Comparison of ENCODE assay signal across 15 cellular contexts in genomic region chr7:128835790-128836641, GRCh38. TPM values are rescaled to one million over a fixed set of nuclear protein-coding genes. Genes with fewer than 3 reads are reported as not detected.
DNase-seq lines count a peak whose midpoint lies in the region; ATAC-seq and TF ChIP-seq lines count a peak whose summit lies in the region.
"Had no signal": no experiment of that assay in that cellular context is flagged by ENCODE, and none has a peak within 500 bp of the region (broad histone marks: within the 10 kb centered on the region; RNA-seq: fewer than 3 reads in every experiment).

No MANE protein-coding gene starts in this region.

- intact Hi-C loops in IMR-90 (cut with micrococcal nuclease): no loop called here
- intact Hi-C loops in esophagus squamous epithelium (cut with DNase I): no loop called here

- H3K36me3 ChIP-seq in IMR-90 (ENCODE audit: control insufficient read depth, insufficient read depth, low read length): peaks cover 61% of the 10 kb centered on the region
- H3K36me3 ChIP-seq in esophagus squamous epithelium: peaks cover 0 to 34% (median 0%) of the 10 kb centered on the region in 3 donors
- peaks cover 37 to 59% of the 10 kb centered on the region in 2 donors for H3K36me3 ChIP-seq in muscle layer of duodenum (ENCODE audit: control insufficient read depth in 1 of 2, insufficient read depth in 2 of 2, low read length in 2 of 2)

- no peak overlapping the region for H2BK20ac ChIP-seq in IMR-90 (ENCODE audit: low read depth, low read length)

- no peak overlapping the region for H3K4ac ChIP-seq in IMR-90 (ENCODE audit: low read depth, low read length)

- TF ChIP-seq CTCF in IMR-90 (conservative IDR thresholded peaks at IDR 0.05; ENCODE audit: low read depth, low read length): no peak
- TF ChIP-seq CTCF in esophagus squamous epithelium (IDR thresholded peaks at IDR 0.05): no peak

- H3K9me3 Mint-ChIP-seq in activated T-helper 17 cell treated with anti-CD3 and anti-CD28 coated beads, Interleukin-2, amount 50 U/mL, for 72 hours: no peaks in the 10 kb centered on the region
- H3K9me3 Mint-ChIP-seq: central memory CD8-positive, alpha-beta T cell; stimulated activated naive CD8-positive, alpha-beta T cell treated with anti-CD3 and anti-CD28 coated beads, Interleukin-15, Interleukin-2, amounts not matched to agents 100 ng/mL and 50 ng/mL, for 24 hours had no signal

- CTCF ChIA-PET in IMR-90 (lab: Yijun Ruan, JAX): no interaction called here

- peaks cover 100% of the 10 kb centered on the region for H4K20me1 ChIP-seq in IMR-90 (ENCODE audit: insufficient read depth, low read length)

- TF ChIP-seq RAD21 in IMR-90 (IDR thresholded peaks at IDR 0.05; ENCODE audit: low read length): no peak

- H2BK15ac ChIP-seq in IMR-90 (ENCODE audit: low read depth, low read length): no peak overlapping the region

- H3K9ac ChIP-seq in IMR-90 (ENCODE audit: low read depth, low read length): no peak overlapping the region; the same call in 1 of the 2 replicates

- no peak for TF ChIP-seq POLR2A in IMR-90 (IDR thresholded peaks at IDR 0.05; ENCODE audit: low read depth, low read length)
- TF ChIP-seq POLR2A in esophagus squamous epithelium (IDR thresholded peaks at IDR 0.05): no peak
- TF ChIP-seq POLR2A in GM18505 (IDR thresholded peaks at IDR 0.05; ENCODE audit: borderline replicate concordance, extremely low read depth, insufficient read depth, insufficient read length): no peak

- BruUV-seq in IMR-90 (replicated peaks; lab: Mats Ljungman, UMichigan): no TSS peak

- peak overlapping the region; percentile 12; the same call in 1 of the 2 replicates for H3K23ac ChIP-seq in IMR-90 (ENCODE audit: low read depth, low read length)

- H3K9me3 ChIP-seq in IMR-90 (ENCODE audit: control insufficient read depth, insufficient read depth, low read length) (no peaks in the 10 kb centered on the region), esophagus squamous epithelium (no peaks in the 10 kb centered on the region), muscle layer of duodenum (ENCODE audit: control insufficient read depth in 1 of 2, low read length in 2 of 2) (no peaks in the 10 kb centered on the region)

- ATAC-seq in IMR-90 (ENCODE audit: low read depth) (peak; percentile 16), GM21526 (IDR thresholded peaks at IDR 0.05; ENCODE audit: low FRiP score, unreplicated experiment) (no peak), GM18505 (IDR thresholded peaks at IDR 0.05; ENCODE audit: unreplicated experiment) (no peak)
- ATAC-seq in activated T-helper 17 cell treated with anti-CD3 and anti-CD28 coated beads, Interleukin-2, amount 50 U/mL, for 72 hours (replicated peaks): no peak
- ATAC-seq: activated CD4-positive, alpha-beta T cell treated with anti-CD3 and anti-CD28 coated beads for 36 hours; esophagus mucosa had no signal

- no peaks in the 10 kb centered on the region for H3K36me3 Mint-ChIP-seq in activated T-helper 17 cell treated with anti-CD3 and anti-CD28 coated beads, Interleukin-2, amount 50 U/mL, for 72 hours (ENCODE audit: low read depth)

- H3K4me2 ChIP-seq in IMR-90 (ENCODE audit: low read depth, low read length): no peak overlapping the region

- H3K27me3 ChIP-seq in IMR-90 (ENCODE audit: control insufficient read depth, insufficient read depth, low read length): no peaks in the 10 kb centered on the region
- peaks cover 0 to 29% (median 0%) of the 10 kb centered on the region in 4 donors for H3K27me3 ChIP-seq in esophagus squamous epithelium
- H3K27me3 ChIP-seq in muscle layer of duodenum (ENCODE audit: low read depth, low read length): no peaks in the 10 kb centered on the region

- POLR2A ChIA-PET in IMR-90 (lab: Charles Lee; ENCODE audit: unreplicated experiment): no interaction called here

- H3K14ac ChIP-seq in IMR-90 (replicated peaks; ENCODE audit: low read depth, low read length): no peak overlapping the region

- H4K8ac ChIP-seq in IMR-90 (ENCODE audit: low read depth in 2 of 2, low read length in 2 of 2): no peak overlapping the region

- H3K9me1 ChIP-seq in IMR-90 (ENCODE audit: insufficient read depth, low read length): no peaks in the 10 kb centered on the region; the same call in 1 of the 2 replicates

- H3K79me1 ChIP-seq in IMR-90 (ENCODE audit: low read depth in 1 of 2, low read length in 2 of 2): peaks cover 19 to 78% of the 10 kb centered on the region in 2 experiments

- H3K4me3 ChIP-seq in IMR-90 (ENCODE audit: insufficient read depth, low read depth, low read length) (no peak overlapping the region), esophagus squamous epithelium (no peak overlapping the region), muscle layer of duodenum (ENCODE audit: low read depth in 1 of 2, low read length in 2 of 2) (peak overlapping the region in 1 of 2 donors; percentile 37)

- H2AK9ac ChIP-seq in IMR-90 (replicated peaks; ENCODE audit: low read depth, low read length, poor library complexity): peak overlapping the region; percentile 33

- H2BK120ac ChIP-seq in IMR-90 (ENCODE audit: low read depth, low read length): no peak overlapping the region

- WGBS in IMR-90 (ENCODE audit: extremely low coverage in 2 of 2, insufficient read length in 1 of 2), 2 experiments: 20% methylated on average over 1 of the region's 14 CpGs; no CpG with 5 or more reads in 1 of the 2 experiments
- 77% methylated on average over 4 to 6 of the region's 14 CpGs for WGBS in esophagus squamous epithelium, 2 donors

- H3K27me3 Mint-ChIP-seq in activated T-helper 17 cell treated with anti-CD3 and anti-CD28 coated beads, Interleukin-2, amount 50 U/mL, for 72 hours: no peaks in the 10 kb centered on the region

- no peak overlapping the region for H2AFZ ChIP-seq in IMR-90 (replicated peaks; ENCODE audit: low read length, poor library complexity)

- no peak overlapping the region for H4K91ac ChIP-seq in IMR-90 (ENCODE audit: insufficient read depth, low read depth, low read length)

- dilution Hi-C loops in IMR-90 (cut with HindIII; ENCODE audit: low sequenced_read_pairs, unreplicated experiment): no loop called here

- peak overlapping the region; percentile 46 for H2BK5ac ChIP-seq in IMR-90 (ENCODE audit: low read depth, low read length, poor library complexity, severe bottlenecking)

- in situ Hi-C loops in IMR-90 (cut with MboI; ENCODE audit: low sequenced_read_pairs): no loop called here

- DNase-seq in IMR-90 (peak; percentile 66), esophagus squamous epithelium (lab: John Stamatoyannopoulos, UW) (no peak), NCI-H510A (lab: John Stamatoyannopoulos, UW) (no peak)
- DNase-seq: activated CD4-positive, alpha-beta T cell treated with anti-CD3 and anti-CD28 coated beads for 36 hours; Calu3; NCI-H187 treated with DMSO at 0.1 percent for 48 hours; stimulated activated CD4-positive, alpha-beta T cell treated with anti-CD3 and anti-CD28 coated beads, Interleukin-2, amount 100 ng/mL, for 48 hours had no signal

- no peak overlapping the region for H2AK5ac ChIP-seq in IMR-90 (ENCODE audit: low read depth, low read length)

- no peaks in the 10 kb centered on the region for H3K4me1 Mint-ChIP-seq in activated T-helper 17 cell treated with anti-CD3 and anti-CD28 coated beads, Interleukin-2, amount 50 U/mL, for 72 hours
- H3K4me1 Mint-ChIP-seq: central memory CD8-positive, alpha-beta T cell had no signal

- no peak overlapping the region for H3K56ac ChIP-seq in IMR-90 (ENCODE audit: extremely low read depth, insufficient read depth, low read length)

- H3K27ac Mint-ChIP-seq in activated T-helper 17 cell treated with anti-CD3 and anti-CD28 coated beads, Interleukin-2, amount 50 U/mL, for 72 hours: no peak overlapping the region
- H3K27ac Mint-ChIP-seq: activated CD4-positive, alpha-beta T cell treated with anti-CD3 and anti-CD28 coated beads for 36 hours; stimulated activated naive CD8-positive, alpha-beta T cell treated with anti-CD3 and anti-CD28 coated beads, Interleukin-15, Interleukin-2, amounts not matched to agents 100 ng/mL and 50 ng/mL, for 24 hours had no signal

- H4K5ac ChIP-seq in IMR-90 (ENCODE audit: low read depth, low read length): no peak overlapping the region

- H3K18ac ChIP-seq in IMR-90 (ENCODE audit: low read depth, low read length): peak overlapping the region; percentile 10; the same call in 1 of the 2 replicates

- H3K4me1 ChIP-seq in IMR-90 (ENCODE audit: control insufficient read depth, insufficient read depth, low read length) (peaks cover 21% of the 10 kb centered on the region), esophagus squamous epithelium (peaks cover 8 to 61% (median 26%) of the 10 kb centered on the region in 3 donors), muscle layer of duodenum (ENCODE audit: control insufficient read depth in 1 of 2, insufficient read depth in 2 of 2, low read length in 2 of 2) (peaks cover 0 to 32% of the 10 kb centered on the region in 2 donors)

- H3K4me3 Mint-ChIP-seq in activated T-helper 17 cell treated with anti-CD3 and anti-CD28 coated beads, Interleukin-2, amount 50 U/mL, for 72 hours: no peak overlapping the region
- H3K4me3 Mint-ChIP-seq: activated CD4-positive, alpha-beta T cell treated with anti-CD3 and anti-CD28 coated beads for 36 hours; central memory CD8-positive, alpha-beta T cell; stimulated activated naive CD8-positive, alpha-beta T cell treated with anti-CD3 and anti-CD28 coated beads, Interleukin-15, Interleukin-2, amounts not matched to agents 100 ng/mL and 50 ng/mL, for 24 hours had no signal

- H3K27ac ChIP-seq in IMR-90 (ENCODE audit: insufficient read depth, low read length) (peak overlapping the region; percentile 72), esophagus squamous epithelium (peak overlapping the region in 3 of 4 donors; percentile 61 to 79 (median 68)), muscle layer of duodenum (ENCODE audit: low read length) (peak overlapping the region; percentile 72), temporal lobe (ENCODE audit: low read depth, low read length) (peak overlapping the region; percentile 90)

RNA-seq across cellular contexts. Expression of gene FLNC, which starts 5.8 kb away (rescaled TPM):
- total RNA-seq in IMR-90 (2012; rRNA removed) (116 and 139 TPM in 2 replicates), esophagus squamous epithelium (10 to 100 TPM in 2 of 4 donors, 1 to 10 TPM in 2; 3.0 to 27.3 (median 7.5) TPM), temporal lobe (4.2 TPM)
- polyA plus RNA-seq in IMR-90 (2012; rRNA removed): 154 and 167 TPM in 2 replicates
- polyA plus RNA-seq in IMR-90 (2012; cell fraction: cytosol; rRNA removed): 67.5 and 137 TPM in 2 replicates
- 165 and 525 TPM in 2 replicates for polyA plus RNA-seq in IMR-90 (2012; cell fraction: nucleus; rRNA removed; ENCODE audit: low replicate concordance)
- under 1 TPM; 0.02 to 0.05 TPM for total RNA-seq in activated T-helper 17 cell treated with anti-CD3 and anti-CD28 coated beads, Interleukin-2, amount 50 U/mL, for 72 hours

RNA-seq across cellular contexts. Expression of gene ATP6V1F, which starts 26.6 kb away (rescaled TPM):
- total RNA-seq in IMR-90 (2012; rRNA removed) (61.1 and 104 TPM in 2 replicates), esophagus squamous epithelium (100 to 1,000 TPM; 103 to 148 (median 130) TPM), temporal lobe (57.0 TPM)
- 321 and 346 TPM in 2 replicates for polyA plus RNA-seq in IMR-90 (2012; rRNA removed)
- polyA plus RNA-seq in IMR-90 (2012; cell fraction: cytosol; rRNA removed): 128 and 421 TPM in 2 replicates
- 84.2 and 106 TPM in 2 replicates for polyA plus RNA-seq in IMR-90 (2012; cell fraction: nucleus; rRNA removed; ENCODE audit: low replicate concordance)
- total RNA-seq in activated T-helper 17 cell treated with anti-CD3 and anti-CD28 coated beads, Interleukin-2, amount 50 U/mL, for 72 hours: 100 to 1,000 TPM in 1 of 2 donors, 10 to 100 TPM in 1; 69.9 to 127 TPM

RNA-seq across cellular contexts. Expression of gene CCDC136, which starts 44.2 kb away (rescaled TPM):
- total RNA-seq in IMR-90 (2012; rRNA removed) (7.7 and 8.3 TPM in 2 replicates), esophagus squamous epithelium (1 to 10 TPM in 2 of 4 donors, under 1 TPM in 2; 0.09 to 5.1 (median 2.2) TPM), temporal lobe (40.6 TPM)
- polyA plus RNA-seq in IMR-90 (2012; rRNA removed): 15.1 and 18.0 TPM in 2 replicates
- polyA plus RNA-seq in IMR-90 (2012; cell fraction: cytosol; rRNA removed): 5.3 and 5.9 TPM in 2 replicates
- 41.0 and 106 TPM in 2 replicates for polyA plus RNA-seq in IMR-90 (2012; cell fraction: nucleus; rRNA removed; ENCODE audit: low replicate concordance)
- total RNA-seq in activated T-helper 17 cell treated with anti-CD3 and anti-CD28 coated beads, Interleukin-2, amount 50 U/mL, for 72 hours: 10 to 100 TPM; 11.7 to 15.4 TPM
